Comparison of ENCODE assay signal across 9 cellular contexts in the genomic region with DNA sequence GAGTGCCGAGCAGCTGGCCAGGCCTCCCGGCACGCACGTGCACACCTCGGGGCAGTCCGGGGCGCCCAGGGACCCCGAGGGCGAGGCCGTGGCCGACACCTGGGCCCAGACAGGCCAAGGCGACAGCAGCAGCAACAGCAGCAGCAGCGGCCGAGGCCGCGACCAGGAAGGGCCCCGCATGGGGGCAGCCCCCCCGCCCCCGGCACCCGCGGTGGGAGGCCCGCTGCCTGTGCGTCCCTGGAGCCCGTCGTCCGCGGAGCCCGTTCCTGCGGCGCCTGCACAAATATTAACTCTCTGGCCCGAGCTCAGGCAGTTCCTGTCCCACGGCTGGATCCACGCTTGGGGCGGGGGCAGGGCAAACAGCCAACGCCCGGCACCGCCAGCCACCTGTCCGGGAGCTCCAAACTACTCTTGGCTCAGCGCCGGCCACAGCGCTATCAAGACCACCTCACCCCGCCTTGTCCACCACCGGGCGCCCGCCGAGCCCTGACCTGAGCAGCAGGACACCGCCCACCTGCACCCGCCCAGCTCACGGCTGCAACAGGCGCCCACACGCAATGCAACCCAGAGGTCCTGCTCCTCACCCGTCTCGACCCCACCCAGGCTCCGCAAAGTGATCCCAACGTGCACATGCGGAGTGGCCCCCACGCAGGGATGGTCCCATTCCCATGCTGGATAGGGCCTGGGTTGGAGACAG.
DNase-seq lines count a peak whose midpoint lies in the region; ATAC-seq and TF ChIP-seq lines count a peak whose summit lies in the region.
"Had no signal": no experiment of that assay in that cellular context is flagged by ENCODE, and none has a peak within 500 bp of the region (broad histone marks: within the 10 kb centered on the region; RNA-seq: fewer than 3 reads in every experiment).

A gene with protein sequence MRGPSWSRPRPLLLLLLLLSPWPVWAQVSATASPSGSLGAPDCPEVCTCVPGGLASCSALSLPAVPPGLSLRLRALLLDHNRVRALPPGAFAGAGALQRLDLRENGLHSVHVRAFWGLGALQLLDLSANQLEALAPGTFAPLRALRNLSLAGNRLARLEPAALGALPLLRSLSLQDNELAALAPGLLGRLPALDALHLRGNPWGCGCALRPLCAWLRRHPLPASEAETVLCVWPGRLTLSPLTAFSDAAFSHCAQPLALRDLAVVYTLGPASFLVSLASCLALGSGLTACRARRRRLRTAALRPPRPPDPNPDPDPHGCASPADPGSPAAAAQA (minus strand): TSS at position 288 of the 697 bp plus-strand sequence. CDS start 108 bp downstream, at position 180.

- no peak for TF ChIP-seq CTCF in WERI-Rb-1 (IDR thresholded peaks at IDR 0.05; ENCODE audit: low read depth, low read length)

- peak within 1 kb of the TSS; percentile 61 for H3K27ac ChIP-seq in WERI-Rb-1
- no peak within 1 kb of the TSS for H3K27ac ChIP-seq in iPS-20b (ENCODE audit: low read length)

- no peak within 1 kb of the TSS for H3K27ac Mint-ChIP-seq in T-helper 2 cell treated with Interferon-gamma antibody and Interleukin-4, amounts not matched to agents 5 μg/mL and 100 μg/mL, for 36 hours
- no peak within 1 kb of the TSS for H3K27ac Mint-ChIP-seq in stimulated activated memory B cell treated with anti-CD40 and anti-IgM and Interleukin-4, amounts not matched to agents 10 μg/mL and 1 μg/mL and 100 μg/mL, for 72 hours

- no peak within 1 kb of the TSS for H3K9ac ChIP-seq in iPS-20b (ENCODE audit: low read depth, low read length)

- peaks cover 31% of the 10 kb centered on the region for H3K27me3 Mint-ChIP-seq in T-helper 2 cell treated with Interferon-gamma antibody and Interleukin-4, amounts not matched to agents 5 μg/mL and 100 μg/mL, for 36 hours (ENCODE audit: low read depth)
- H3K27me3 Mint-ChIP-seq in stimulated activated memory B cell treated with anti-CD40 and anti-IgM and Interleukin-4, amounts not matched to agents 10 μg/mL and 1 μg/mL and 100 μg/mL, for 72 hours: peaks cover 60% of the 10 kb centered on the region

- no peaks in the 10 kb centered on the region for H3K36me3 ChIP-seq in WERI-Rb-1
- no peaks in the 10 kb centered on the region for H3K36me3 ChIP-seq in iPS-20b (ENCODE audit: insufficient read depth, low read depth, low read length)

- H3K4me3 ChIP-seq in WERI-Rb-1 (ENCODE audit: low read depth, low read length): peak within 1 kb of the TSS; percentile 48
- H3K4me3 ChIP-seq in iPS-20b (ENCODE audit: low read length): peak within 1 kb of the TSS; percentile 60; the same call in 1 of the 2 replicates

- no peak for ATAC-seq in stimulated activated memory B cell treated with anti-CD40 and anti-IgM and Interleukin-4, amounts not matched to agents 10 μg/mL and 1 μg/mL and 100 μg/mL, for 72 hours
- ATAC-seq in HG02763 (IDR thresholded peaks at IDR 0.05; ENCODE audit: unreplicated experiment): no peak

- H3K9me3 Mint-ChIP-seq in T-helper 2 cell treated with Interferon-gamma antibody and Interleukin-4, amounts not matched to agents 5 μg/mL and 100 μg/mL, for 36 hours: no peaks in the 10 kb centered on the region
- H3K9me3 Mint-ChIP-seq in stimulated activated memory B cell treated with anti-CD40 and anti-IgM and Interleukin-4, amounts not matched to agents 10 μg/mL and 1 μg/mL and 100 μg/mL, for 72 hours: no peaks in the 10 kb centered on the region

- H3K27me3 ChIP-seq in WERI-Rb-1 (ENCODE audit: insufficient read depth, low read depth, severe bottlenecking) (no peaks in the 10 kb centered on the region), iPS-20b (ENCODE audit: insufficient read depth, low read length) (peaks cover 99% of the 10 kb centered on the region)

- no peaks in the 10 kb centered on the region for H3K4me1 Mint-ChIP-seq in T-helper 2 cell treated with Interferon-gamma antibody and Interleukin-4, amounts not matched to agents 5 μg/mL and 100 μg/mL, for 36 hours (ENCODE audit: low read depth)
- H3K4me1 Mint-ChIP-seq in stimulated activated memory B cell treated with anti-CD40 and anti-IgM and Interleukin-4, amounts not matched to agents 10 μg/mL and 1 μg/mL and 100 μg/mL, for 72 hours: peaks cover 6% of the 10 kb centered on the region

- H3K4me3 Mint-ChIP-seq in T-helper 2 cell treated with Interferon-gamma antibody and Interleukin-4, amounts not matched to agents 5 μg/mL and 100 μg/mL, for 36 hours: peak within 1 kb of the TSS; percentile 66
- peak within 1 kb of the TSS; percentile 72 for H3K4me3 Mint-ChIP-seq in stimulated activated memory B cell treated with anti-CD40 and anti-IgM and Interleukin-4, amounts not matched to agents 10 μg/mL and 1 μg/mL and 100 μg/mL, for 72 hours

- no peaks in the 10 kb centered on the region for H3K9me3 ChIP-seq in WERI-Rb-1 (ENCODE audit: severe bottlenecking)
- H3K9me3 ChIP-seq in iPS-20b (ENCODE audit: insufficient read depth, low read depth, low read length): no peaks in the 10 kb centered on the region

- no peaks in the 10 kb centered on the region for H3K36me3 Mint-ChIP-seq in T-helper 2 cell treated with Interferon-gamma antibody and Interleukin-4, amounts not matched to agents 5 μg/mL and 100 μg/mL, for 36 hours (ENCODE audit: low read depth)
- no peaks in the 10 kb centered on the region for H3K36me3 Mint-ChIP-seq in stimulated activated memory B cell treated with anti-CD40 and anti-IgM and Interleukin-4, amounts not matched to agents 10 μg/mL and 1 μg/mL and 100 μg/mL, for 72 hours

- DNase-seq in T-helper 2 cell treated with Interferon-gamma antibody and Interleukin-4, amounts not matched to agents 5 μg/mL and 100 μg/mL, for 36 hours (ENCODE audit: low spot score): no peak
- DNase-seq in T-helper 2 cell (no peak), WERI-Rb-1 (no peak), SW 1271 (lab: John Stamatoyannopoulos, UW) (no peak), superior temporal gyrus (ENCODE audit: extremely low spot score) (no peak)
- DNase-seq: KG1 had no signal

- no peaks in the 10 kb centered on the region for H3K4me1 ChIP-seq in iPS-20b (ENCODE audit: insufficient read depth, low read length)
